In genomic region chr22:28882878-28883656, GRCh38 we compare ENCODE assay signal across 1 cellular context.
TF ChIP-seq lines count a peak whose summit lies in the region.

ZNRF3 (plus strand) TSS chr22:28883572; CDS start chr22:28883767, 195 bp downstream.

TF ChIP-seq in HEK293, 187 proteins besides CTCF, POLR2A, EP300 and RAD21 (continued from another document):
- no peak for TF ChIP-seq ZSCAN4 (tag by site-specific recombination; IDR thresholded peaks at IDR 0.05)
- TF ChIP-seq KLF17 (tag by site-specific recombination; IDR thresholded peaks at IDR 0.05) = peak; percentile 44; the same call in 1 of the 2 replicates
- no peak for TF ChIP-seq ZNF423 (tag by site-specific recombination; IDR thresholded peaks at IDR 0.05)
- TF ChIP-seq KLF16 (tag by site-specific recombination; IDR thresholded peaks at IDR 0.05) = peak; percentile 85
- 0 out of 2 replicates have a peak, but pooled peaks have one; percentile 28 for TF ChIP-seq ZNF501 (tag by site-specific recombination; IDR thresholded peaks at IDR 0.05)
- no peak for TF ChIP-seq SETDB1 (IDR thresholded peaks at IDR 0.05; ENCODE audit: insufficient read length, low read length)
- TF ChIP-seq ZSCAN16 (tag by site-specific recombination; IDR thresholded peaks at IDR 0.05) = no peak
- no peak for TF ChIP-seq ZSCAN18 (tag by site-specific recombination; IDR thresholded peaks at IDR 0.05)
- no peak for TF ChIP-seq GLI4 (tag by site-specific recombination; IDR thresholded peaks at IDR 0.05)
- TF ChIP-seq ZNF48 (tag by site-specific recombination; IDR thresholded peaks at IDR 0.05) = no peak
- TF ChIP-seq, protein P1, sequence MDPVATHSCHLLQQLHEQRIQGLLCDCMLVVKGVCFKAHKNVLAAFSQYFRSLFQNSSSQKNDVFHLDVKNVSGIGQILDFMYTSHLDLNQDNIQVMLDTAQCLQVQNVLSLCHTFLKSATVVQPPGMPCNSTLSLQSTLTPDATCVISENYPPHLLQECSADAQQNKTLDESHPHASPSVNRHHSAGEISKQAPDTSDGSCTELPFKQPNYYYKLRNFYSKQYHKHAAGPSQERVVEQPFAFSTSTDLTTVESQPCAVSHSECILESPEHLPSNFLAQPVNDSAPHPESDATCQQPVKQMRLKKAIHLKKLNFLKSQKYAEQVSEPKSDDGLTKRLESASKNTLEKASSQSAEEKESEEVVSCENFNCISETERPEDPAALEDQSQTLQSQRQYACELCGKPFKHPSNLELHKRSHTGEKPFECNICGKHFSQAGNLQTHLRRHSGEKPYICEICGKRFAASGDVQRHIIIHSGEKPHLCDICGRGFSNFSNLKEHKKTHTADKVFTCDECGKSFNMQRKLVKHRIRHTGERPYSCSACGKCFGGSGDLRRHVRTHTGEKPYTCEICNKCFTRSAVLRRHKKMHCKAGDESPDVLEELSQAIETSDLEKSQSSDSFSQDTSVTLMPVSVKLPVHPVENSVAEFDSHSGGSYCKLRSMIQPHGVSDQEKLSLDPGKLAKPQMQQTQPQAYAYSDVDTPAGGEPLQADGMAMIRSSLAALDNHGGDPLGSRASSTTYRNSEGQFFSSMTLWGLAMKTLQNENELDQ (tag by site-specific recombination; IDR thresholded peaks at IDR 0.05; ENCODE audit: low read depth) = no peak
- no peak for TF ChIP-seq SCRT1 (tag by site-specific recombination; IDR thresholded peaks at IDR 0.05; ENCODE audit: borderline replicate concordance)
- no peak for TF ChIP-seq ZNF19 (tag by site-specific recombination; IDR thresholded peaks at IDR 0.05; ENCODE audit: low read depth)
- no peak for TF ChIP-seq HOXC10 (CRISPR knock-in tag; IDR thresholded peaks at IDR 0.05)
- no peak for TF ChIP-seq ZNF704 (tag by site-specific recombination; IDR thresholded peaks at IDR 0.05)
- peak; percentile 68 for TF ChIP-seq EGR2 (tag by site-specific recombination; IDR thresholded peaks at IDR 0.05; ENCODE audit: low read depth)
- TF ChIP-seq ZNF610 (tag by site-specific recombination; IDR thresholded peaks at IDR 0.05; ENCODE audit: borderline replicate concordance) = 0 out of 2 replicates have a peak, but pooled peaks have one; percentile 74
- no peak for TF ChIP-seq ZNF404 (tag by site-specific recombination; IDR thresholded peaks at IDR 0.05)
- TF ChIP-seq YY1 (tag by site-specific recombination; IDR thresholded peaks at IDR 0.05) = peak; percentile 48
- TF ChIP-seq HOXA7 (CRISPR knock-in tag; IDR thresholded peaks at IDR 0.05; ENCODE audit: borderline replicate concordance) = no peak
- no peak for TF ChIP-seq ZNF544 (tag by site-specific recombination; IDR thresholded peaks at IDR 0.05)
- TF ChIP-seq ELK4 (IDR thresholded peaks at IDR 0.05; ENCODE audit: borderline replicate concordance, low read depth, low read length) = no peak
- peak; percentile 26; the same call in 1 of the 2 replicates for TF ChIP-seq GLIS1 (tag by site-specific recombination; IDR thresholded peaks at IDR 0.05)
- TF ChIP-seq ZNF26 (tag by site-specific recombination; IDR thresholded peaks at IDR 0.05) = no peak
- TF ChIP-seq ZNF513 (tag by site-specific recombination; IDR thresholded peaks at IDR 0.05) = no peak
- TF ChIP-seq ZBTB21 (tag by site-specific recombination; IDR thresholded peaks at IDR 0.05) = no peak
- TF ChIP-seq KLF7 (tag by site-specific recombination; IDR thresholded peaks at IDR 0.05; ENCODE audit: borderline replicate concordance) = no peak
- no peak; the same call in 1 of the 2 replicates for TF ChIP-seq ZNF121 (tag by site-specific recombination; IDR thresholded peaks at IDR 0.05)
- no peak for TF ChIP-seq ZNF146 (tag by site-specific recombination; IDR thresholded peaks at IDR 0.05)
- no peak for TF ChIP-seq ZNF529 (tag by site-specific recombination; IDR thresholded peaks at IDR 0.05; ENCODE audit: insufficient replicate concordance)
- TF ChIP-seq, protein P2, sequence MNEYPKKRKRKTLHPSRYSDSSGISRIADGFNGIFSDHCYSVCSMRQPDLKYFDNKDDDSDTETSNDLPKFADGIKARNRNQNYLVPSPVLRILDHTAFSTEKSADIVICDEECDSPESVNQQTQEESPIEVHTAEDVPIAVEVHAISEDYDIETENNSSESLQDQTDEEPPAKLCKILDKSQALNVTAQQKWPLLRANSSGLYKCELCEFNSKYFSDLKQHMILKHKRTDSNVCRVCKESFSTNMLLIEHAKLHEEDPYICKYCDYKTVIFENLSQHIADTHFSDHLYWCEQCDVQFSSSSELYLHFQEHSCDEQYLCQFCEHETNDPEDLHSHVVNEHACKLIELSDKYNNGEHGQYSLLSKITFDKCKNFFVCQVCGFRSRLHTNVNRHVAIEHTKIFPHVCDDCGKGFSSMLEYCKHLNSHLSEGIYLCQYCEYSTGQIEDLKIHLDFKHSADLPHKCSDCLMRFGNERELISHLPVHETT (tag by site-specific recombination; IDR thresholded peaks at IDR 0.05) = peak; percentile 61; the same call in 1 of the 2 replicates
- TF ChIP-seq ZNF571 (tag by site-specific recombination; IDR thresholded peaks at IDR 0.05) = no peak
- no peak for TF ChIP-seq ZNF701 (tag by site-specific recombination; IDR thresholded peaks at IDR 0.05)
- no peak for TF ChIP-seq ZNF211 (tag by site-specific recombination; IDR thresholded peaks at IDR 0.05; ENCODE audit: low read depth)
- no peak for TF ChIP-seq ZFP3 (tag by site-specific recombination; IDR thresholded peaks at IDR 0.05; ENCODE audit: low read depth)
- TF ChIP-seq RBAK (tag by site-specific recombination; IDR thresholded peaks at IDR 0.05) = no peak
- no peak for TF ChIP-seq ZNF548 (tag by site-specific recombination; IDR thresholded peaks at IDR 0.05)
- TF ChIP-seq HOXD13 (CRISPR knock-in tag; IDR thresholded peaks at IDR 0.05; ENCODE audit: borderline replicate concordance) = no peak
- no peak for TF ChIP-seq ZNF510 (tag by site-specific recombination; IDR thresholded peaks at IDR 0.05; ENCODE audit: insufficient replicate concordance)
- peak; percentile 61 for TF ChIP-seq ZBTB26 (tag by site-specific recombination; optimal IDR thresholded peaks at IDR 0.05)
- no peak for TF ChIP-seq ZNF266 (tag by site-specific recombination; IDR thresholded peaks at IDR 0.05; ENCODE audit: low read depth)
- no peak for TF ChIP-seq ZNF707 (tag by site-specific recombination; IDR thresholded peaks at IDR 0.05)
